20 cellular contexts compared by ENCODE assay signal in the genomic region with DNA sequence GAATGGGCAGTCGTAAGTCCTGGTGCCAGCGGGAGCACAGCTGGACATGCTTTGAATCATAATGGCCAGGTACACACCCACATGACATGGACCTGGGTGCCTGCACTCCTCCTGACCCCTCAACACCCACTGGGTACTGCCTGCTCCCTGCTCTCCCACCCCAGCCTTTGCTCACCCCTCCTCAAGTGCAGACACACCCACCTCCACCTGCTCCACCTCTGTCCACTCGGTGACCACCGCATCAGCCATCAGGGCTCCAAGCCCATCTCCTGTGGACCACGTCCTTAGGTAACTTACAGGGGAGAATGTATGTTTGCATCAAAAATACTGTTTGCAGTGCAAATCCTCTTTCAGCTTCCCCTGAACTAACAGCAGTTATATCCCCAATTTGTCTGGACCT.
"Had no signal": no experiment of that assay in that cellular context is flagged by ENCODE, and none has a peak within 500 bp of the region (broad histone marks: within the 10 kb centered on the region; RNA-seq: fewer than 3 reads in every experiment).

No MANE protein-coding gene starts in this region.

- H3K9ac ChIP-seq: SK-N-SH had no signal

- ATAC-seq: HepG2 had no signal

- H3K4me3 ChIP-seq: MG63 had no signal

- H3K9me3 ChIP-seq: MG63, SK-N-SH had no signal

- H3K4me2 ChIP-seq: SK-N-SH had no signal

- DNase-seq: IMR-90, Karpas-422, KG1, MG63, NCI-H1092, NCI-H1105 treated with DMSO at 0.1 percent for 48 hours, NCI-H1417 treated with DMSO at 0.1 percent for 48 hours, NCI-H146, NCI-H1694 treated with DMSO at 0.1 percent for 48 hours, NCI-H1930, NCI-H2081, NCI-H2107, NCI-H2227 treated with DMSO at 0.1 percent for 48 hours, NCI-H524 treated with DMSO at 0.1 percent for 48 hours, NCI-H69, NCI-H774, RPMI8226, SHP77, SK-N-SH had no signal

- H3K36me3 ChIP-seq: MG63 had no signal
